In the genomic region with DNA sequence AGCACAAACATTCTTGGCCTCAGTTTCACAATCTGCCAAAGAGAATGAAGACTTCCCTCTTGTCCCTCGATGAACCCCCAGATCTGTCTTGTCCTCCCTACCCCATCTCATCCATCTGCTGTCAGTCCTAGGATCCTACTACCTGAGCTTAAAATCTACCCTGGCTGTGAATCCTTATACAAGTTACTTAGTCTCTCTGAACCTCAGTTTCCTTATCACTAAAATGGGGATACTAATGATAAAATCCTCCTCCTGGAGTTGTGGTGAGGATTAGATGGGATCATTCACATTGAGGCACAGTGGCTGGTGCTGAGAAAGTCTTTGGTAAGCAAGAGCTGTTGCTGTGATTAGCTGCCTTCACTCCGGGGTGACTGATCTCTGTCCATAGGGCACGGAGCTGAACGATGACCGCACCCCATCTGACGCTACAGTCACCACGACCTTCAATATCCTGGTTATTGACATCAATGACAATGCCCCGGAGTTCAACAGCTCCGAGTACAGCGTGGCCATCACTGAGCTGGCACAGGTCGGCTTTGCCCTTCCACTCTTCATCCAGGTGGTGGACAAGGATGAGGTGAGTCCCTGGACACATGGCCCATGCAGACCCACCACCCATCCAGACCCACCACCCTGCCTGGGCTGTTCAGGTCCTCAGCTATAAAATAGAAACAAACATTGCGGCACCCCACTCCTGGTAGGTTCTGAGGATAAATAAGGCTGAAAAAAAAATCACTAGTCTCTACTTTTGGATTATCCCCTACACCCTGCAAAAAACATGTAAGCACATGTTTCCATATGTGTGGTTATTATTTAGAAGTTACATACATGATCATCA, we compare ENCODE assay signal across 14 cellular contexts.
DNase-seq lines count a peak whose midpoint lies in the region; ATAC-seq and TF ChIP-seq lines count a peak whose summit lies in the region.
"Had no signal": no experiment of that assay in that cellular context is flagged by ENCODE, and none has a peak within 500 bp of the region (broad histone marks: within the 10 kb centered on the region; RNA-seq: fewer than 3 reads in every experiment).

No MANE protein-coding gene starts in this region.

- no peak for DNase-seq in T-helper 17 cell
- DNase-seq in left lobe of liver (ENCODE audit: low spot score): no peak
- DNase-seq in osteoblast (ENCODE audit: insufficient read length, low spot score, missing footprints): peak; percentile 78
- no peak for DNase-seq in nephron progenitor cell
- no peak for DNase-seq in NCI-H1105 treated with DMSO at 0.1 percent for 48 hours (lab: John Stamatoyannopoulos, UW)
- DNase-seq: C1 segment of cervical spinal cord; CD4-positive, alpha-beta memory T cell; DMS79; IMR-90 had no signal

- H3K4me1 Mint-ChIP-seq in T-helper 17 cell: peaks cover 2% of the 10 kb centered on the region
- H3K4me1 Mint-ChIP-seq in nephron progenitor cell: peaks cover 15% of the 10 kb centered on the region
- H3K4me1 Mint-ChIP-seq: CD4-positive, alpha-beta memory T cell had no signal

- no peaks in the 10 kb centered on the region for H3K4me1 ChIP-seq in HEK293 (ENCODE audit: control insufficient read depth, insufficient read depth, low read length)
- peaks cover 6% of the 10 kb centered on the region for H3K4me1 ChIP-seq in osteoblast (ENCODE audit: insufficient read depth, low read length)

- no peak overlapping the region for H3K27ac ChIP-seq in HEK293 (ENCODE audit: extremely low read depth, low read depth, low read length)
- no peak overlapping the region for H3K27ac ChIP-seq in osteoblast (ENCODE audit: low read depth, low read length)

- no peaks in the 10 kb centered on the region for H3K27me3 ChIP-seq in osteoblast (ENCODE audit: insufficient read depth, low read length)

- no peak overlapping the region for H3K4me2 ChIP-seq in osteoblast (ENCODE audit: insufficient read depth, low read length)

- TF ChIP-seq CTCF in HEK293 (tag by site-specific recombination; IDR thresholded peaks at IDR 0.05): no peak
- TF ChIP-seq CTCF in osteoblast (IDR thresholded peaks at IDR 0.05; ENCODE audit: extremely low read depth, low read depth, low read length): no peak
- TF ChIP-seq CTCF in nephron progenitor cell (IDR thresholded peaks at IDR 0.05): no peak

- no peak for ATAC-seq in T-helper 17 cell
- peak; percentile 17 for ATAC-seq in left lobe of liver
- ATAC-seq in HG02973 (IDR thresholded peaks at IDR 0.05; ENCODE audit: unreplicated experiment): no peak
- ATAC-seq: GM12878, HCT116 had no signal

- H3K36me3 ChIP-seq in HEK293 (ENCODE audit: control insufficient read depth in 2 of 2, insufficient read depth in 1 of 2, low read length in 2 of 2): no peaks in the 10 kb centered on the region
- H3K36me3 ChIP-seq in osteoblast (ENCODE audit: insufficient read depth, low read length): no peaks in the 10 kb centered on the region

- no peaks in the 10 kb centered on the region for H3K79me2 ChIP-seq in osteoblast (ENCODE audit: insufficient read depth, low read length)

- POLR2A ChIA-PET in HEK293 (lab: Yijun Ruan, JAX): no interaction called here

- H3K27me3 Mint-ChIP-seq in T-helper 17 cell (peaks cover 47% of the 10 kb centered on the region), nephron progenitor cell (ENCODE audit: low read depth, poor library complexity) (peaks cover 27% of the 10 kb centered on the region)

- no peaks in the 10 kb centered on the region for H3K9me3 Mint-ChIP-seq in nephron progenitor cell
- H3K9me3 Mint-ChIP-seq: CD4-positive, alpha-beta memory T cell had no signal

- H2AFZ ChIP-seq in osteoblast (ENCODE audit: low read length): no peak overlapping the region

- H3K9me3 ChIP-seq in HEK293 (ENCODE audit: control insufficient read depth, insufficient read depth, low read depth, low read length) (no peaks in the 10 kb centered on the region), T-helper 17 cell (ENCODE audit: control insufficient read depth, low read length, poor library complexity, severe bottlenecking) (no peaks in the 10 kb centered on the region), osteoblast (ENCODE audit: low read depth, low read length) (peaks cover 2% of the 10 kb centered on the region)

- no peak overlapping the region for H3K4me3 Mint-ChIP-seq in T-helper 17 cell
- H3K4me3 Mint-ChIP-seq in nephron progenitor cell: no peak overlapping the region
- H3K4me3 Mint-ChIP-seq: B cell; CD4-positive, alpha-beta memory T cell had no signal

- H3K4me3 ChIP-seq in HEK293 (ENCODE audit: low read depth, low read length) (no peak overlapping the region), osteoblast (ENCODE audit: insufficient read depth, low read length) (no peak overlapping the region)
- H3K4me3 ChIP-seq: GM12878 had no signal

- H3K36me3 Mint-ChIP-seq in T-helper 17 cell (ENCODE audit: low read depth) (peaks cover 8% of the 10 kb centered on the region), nephron progenitor cell (ENCODE audit: low read depth) (no peaks in the 10 kb centered on the region)
- H3K36me3 Mint-ChIP-seq: CD4-positive, alpha-beta memory T cell had no signal

- no peaks in the 10 kb centered on the region for H4K20me1 ChIP-seq in osteoblast (ENCODE audit: insufficient read depth, low read length)

- H3K27ac Mint-ChIP-seq in T-helper 17 cell: peak overlapping the region; percentile 32
- H3K27ac Mint-ChIP-seq in nephron progenitor cell: no peak overlapping the region
- H3K27ac Mint-ChIP-seq: B cell had no signal

- CTCF ChIA-PET in HEK293 (lab: Yijun Ruan, JAX): interaction anchor here (1.3 kb wide), 1 partner anchor 7 kb away, joined by 5 read pairs; no protein-coding TSS in a partner anchor

TF ChIP-seq in HEK293, 187 proteins besides CTCF, POLR2A, EP300 and RAD21:
- TF ChIP-seq ZBTB7A (tag by site-specific recombination; IDR thresholded peaks at IDR 0.05; ENCODE audit: low read depth) (no peak), ZNF707 (tag by site-specific recombination; IDR thresholded peaks at IDR 0.05) (peak; percentile 98)
